ENCODE assay signal across 1 cellular context in the genomic region with DNA sequence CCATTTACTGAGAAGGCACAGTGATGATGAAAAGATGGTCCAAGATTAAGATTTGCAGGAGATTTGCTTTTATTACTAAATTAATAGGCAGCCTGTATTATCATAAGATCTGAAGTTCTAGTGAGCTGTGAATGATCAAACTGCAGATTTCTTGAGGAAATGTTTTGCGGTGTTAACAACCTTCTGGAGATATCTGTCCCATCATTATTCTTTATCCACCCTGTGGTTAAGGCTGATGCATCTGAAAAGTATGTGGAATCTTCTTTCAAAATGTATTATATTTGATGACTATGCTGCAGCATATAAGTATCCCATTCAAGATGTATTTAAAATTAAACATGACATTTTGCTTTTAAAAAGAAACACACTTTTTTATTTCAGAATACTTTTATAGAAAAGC.
TF ChIP-seq lines count a peak whose summit lies in the region.

No MANE protein-coding gene starts in this region.

TF ChIP-seq in IMR-90, 13 proteins besides CTCF, POLR2A, EP300 and RAD21 (continued from another document):
- TF ChIP-seq, protein P1, sequence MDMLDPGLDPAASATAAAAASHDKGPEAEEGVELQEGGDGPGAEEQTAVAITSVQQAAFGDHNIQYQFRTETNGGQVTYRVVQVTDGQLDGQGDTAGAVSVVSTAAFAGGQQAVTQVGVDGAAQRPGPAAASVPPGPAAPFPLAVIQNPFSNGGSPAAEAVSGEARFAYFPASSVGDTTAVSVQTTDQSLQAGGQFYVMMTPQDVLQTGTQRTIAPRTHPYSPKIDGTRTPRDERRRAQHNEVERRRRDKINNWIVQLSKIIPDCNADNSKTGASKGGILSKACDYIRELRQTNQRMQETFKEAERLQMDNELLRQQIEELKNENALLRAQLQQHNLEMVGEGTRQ (IDR thresholded peaks at IDR 0.05; ENCODE audit: low read depth, low read length), result no peak
- TF ChIP-seq SMC3 (IDR thresholded peaks at IDR 0.05; ENCODE audit: low read depth, low read length) (no peak), NFE2L2 (IDR thresholded peaks at IDR 0.05; ENCODE audit: low read depth, low read length) (no peak)
- TF ChIP-seq, protein P2, sequence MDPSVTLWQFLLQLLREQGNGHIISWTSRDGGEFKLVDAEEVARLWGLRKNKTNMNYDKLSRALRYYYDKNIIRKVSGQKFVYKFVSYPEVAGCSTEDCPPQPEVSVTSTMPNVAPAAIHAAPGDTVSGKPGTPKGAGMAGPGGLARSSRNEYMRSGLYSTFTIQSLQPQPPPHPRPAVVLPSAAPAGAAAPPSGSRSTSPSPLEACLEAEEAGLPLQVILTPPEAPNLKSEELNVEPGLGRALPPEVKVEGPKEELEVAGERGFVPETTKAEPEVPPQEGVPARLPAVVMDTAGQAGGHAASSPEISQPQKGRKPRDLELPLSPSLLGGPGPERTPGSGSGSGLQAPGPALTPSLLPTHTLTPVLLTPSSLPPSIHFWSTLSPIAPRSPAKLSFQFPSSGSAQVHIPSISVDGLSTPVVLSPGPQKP (IDR thresholded peaks at IDR 0.05; ENCODE audit: borderline replicate concordance, low read depth, low read length), result no peak
